In the genomic region with DNA sequence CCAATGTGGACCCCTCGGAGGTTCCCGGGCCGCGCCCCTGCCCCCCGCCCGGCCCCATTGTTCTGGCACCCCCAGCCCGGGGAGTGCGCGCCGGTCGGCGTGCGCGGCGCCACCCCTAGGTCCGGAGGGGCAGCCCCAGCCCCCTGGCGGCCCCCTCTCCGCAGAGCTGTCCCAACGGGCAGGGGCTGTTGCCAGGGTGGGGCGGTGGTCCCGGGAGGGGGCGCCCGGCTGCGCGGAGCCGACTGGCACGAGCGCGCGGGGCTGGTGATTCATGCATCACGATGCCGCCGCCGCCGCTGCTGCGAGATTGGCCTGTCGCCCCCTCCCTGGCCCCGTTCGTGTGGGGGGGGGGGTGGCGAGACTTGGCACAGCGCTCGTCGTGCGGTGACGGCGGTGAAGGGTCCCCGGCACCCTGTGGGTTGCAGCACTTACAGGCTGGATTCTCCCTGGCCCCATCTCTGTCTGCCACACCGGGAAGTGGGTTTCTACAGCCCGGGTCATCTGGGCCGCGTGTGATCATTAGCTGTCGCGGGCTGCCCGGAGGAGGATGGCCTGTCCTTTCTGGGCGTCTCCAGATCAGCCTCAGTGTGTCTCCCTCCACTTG, we compare ENCODE assay signal across 8 cellular contexts. TPM values are rescaled to one million over a fixed set of nuclear protein-coding genes. Genes with fewer than 3 reads are reported as not detected.
DNase-seq lines count a peak whose midpoint lies in the region; ATAC-seq, FAIRE-seq and TF ChIP-seq lines count a peak whose summit lies in the region.

No MANE protein-coding gene starts in this region.

- no peaks in the 10 kb centered on the region for H3K9me1 ChIP-seq in keratinocyte (ENCODE audit: control insufficient read depth, extremely low read depth, insufficient read depth, low read length)

- no peaks in the 10 kb centered on the region for H3K9me3 ChIP-seq in keratinocyte (ENCODE audit: control insufficient read depth, low read depth, low read length)

- no peak overlapping the region for H2AFZ ChIP-seq in keratinocyte (ENCODE audit: control insufficient read depth, low read length)

- peak overlapping the region; percentile 75 for H3K4me2 ChIP-seq in keratinocyte (ENCODE audit: control insufficient read depth, extremely low read depth, insufficient read depth, low read depth, low read length)

- peaks cover 45% of the 10 kb centered on the region for H3K79me2 ChIP-seq in keratinocyte (ENCODE audit: control insufficient read depth, insufficient read depth, low read length)

- DNase-seq in DMS53 (lab: John Stamatoyannopoulos, UW), result peak; percentile 64
- DNase-seq in astrocyte of the hippocampus (ENCODE audit: low read depth, low spot score), result peak; percentile 72
- no peak for DNase-seq in keratinocyte (ENCODE audit: low read depth, low spot score)
- peak; percentile 3 to 32 (median 16) for DNase-seq in stimulated activated CD4-positive, alpha-beta T cell treated with anti-CD3 and anti-CD28 coated beads, TNF-alpha, amount 100 ng/mL, for 1 hour (ENCODE audit: low read depth in 3 of 3, low spot score in 1 of 3)

- H3K27ac ChIP-seq in keratinocyte (ENCODE audit: control insufficient read depth, insufficient read depth, low read length), result peak overlapping the region; percentile 22

- H3K9ac ChIP-seq in keratinocyte (ENCODE audit: control insufficient read depth, extremely low read depth, insufficient read depth, low read length), result peak overlapping the region; percentile 71

- TF ChIP-seq CTCF in keratinocyte (optimal IDR thresholded peaks at IDR 0.05 in 1 of 3, IDR thresholded peaks at IDR 0.05 in 1 of 3, conservative IDR thresholded peaks at IDR 0.05 in 1 of 3; ENCODE audit: extremely low read depth in 1 of 3, insufficient read depth in 2 of 3, low read length in 3 of 3), result no peak

- peak overlapping the region; percentile 58 to 85 (median 75) for H3K4me3 ChIP-seq in keratinocyte (ENCODE audit: control insufficient read depth in 2 of 3, extremely low read depth in 1 of 3, insufficient read depth in 2 of 3, low read depth in 1 of 3, low read length in 3 of 3)

- peaks cover 10 to 11% of the 10 kb centered on the region in 2 experiments for H3K36me3 ChIP-seq in keratinocyte (ENCODE audit: control insufficient read depth in 2 of 2, extremely low read depth in 1 of 2, insufficient read depth in 2 of 2, low read length in 2 of 2)

- peaks cover 16% of the 10 kb centered on the region for H3K4me1 ChIP-seq in keratinocyte (ENCODE audit: control insufficient read depth, extremely low read depth, insufficient read depth, low read length)

- FAIRE-seq in keratinocyte (lab: Jason Lieb, UNC), result no peak

- H3K27me3 ChIP-seq in keratinocyte (ENCODE audit: control insufficient read depth, extremely low read depth, insufficient read depth, low read length), result no peaks in the 10 kb centered on the region

- dilution Hi-C loops in keratinocyte (cut with MboI; ENCODE audit: extremely low pct_ligation_motif_present, low sequenced_read_pairs), result no loop called here

- ATAC-seq in SK-N-SH treated with all-trans-retinoic acid at 6 μM for 48 hours, result peak; percentile 29
- ATAC-seq in HG03039 (IDR thresholded peaks at IDR 0.05; ENCODE audit: unreplicated experiment), result no peak
- ATAC-seq in GM19328 (IDR thresholded peaks at IDR 0.05; ENCODE audit: unreplicated experiment), result no peak
- ATAC-seq in GM21360 (IDR thresholded peaks at IDR 0.05; ENCODE audit: unreplicated experiment), result no peak

- peaks cover 8% of the 10 kb centered on the region for H4K20me1 ChIP-seq in keratinocyte (ENCODE audit: control insufficient read depth, extremely low read depth, insufficient read depth, low read length)

TF ChIP-seq in SK-N-SH treated with all-trans-retinoic acid at 6 μM for 48 hours, 23 proteins besides CTCF, POLR2A, EP300 and RAD21:
- no peak for TF ChIP-seq ISL1 (CRISPR knock-in tag; IDR thresholded peaks at IDR 0.05)
- TF ChIP-seq PATZ1 (CRISPR knock-in tag; IDR thresholded peaks at IDR 0.05; ENCODE audit: borderline replicate concordance), result 0 out of 2 replicates have a peak, but pooled peaks have one; percentile 24
- no peak for TF ChIP-seq ZFP3 (CRISPR knock-in tag; IDR thresholded peaks at IDR 0.05)
- no peak for TF ChIP-seq ARNTL (CRISPR knock-in tag; IDR thresholded peaks at IDR 0.05; ENCODE audit: borderline replicate concordance, low read depth)

RNA-seq across cellular contexts. Expression of gene NCS1, which starts 0.8 kb away (rescaled TPM):
- 49.1 to 67.4 TPM (median 61.6 TPM) in 3 replicates for polyA plus RNA-seq in keratinocyte
- 7.2 TPM for polyA plus RNA-seq in keratinocyte (2011; ENCODE audit: low read depth)
- polyA plus RNA-seq in keratinocyte (2011; cell fraction: cytosol; rRNA removed), result 52.4 and 71.2 TPM in 2 replicates
- 35.4 and 37.0 TPM in 2 replicates for polyA plus RNA-seq in keratinocyte (2011; cell fraction: nucleus; rRNA removed)
- 26.6 and 49.7 TPM in 2 replicates for polyA plus RNA-seq in keratinocyte (2012; ENCODE audit: low replicate concordance)
- polyA minus RNA-seq in keratinocyte, result 45.3 to 74.1 TPM (median 69.9 TPM) in 3 replicates
- 94.6 TPM for polyA minus RNA-seq in keratinocyte (2011; cell fraction: cytosol; rRNA and poly(A)+ RNA removed)
- polyA minus RNA-seq in keratinocyte (2011; cell fraction: nucleus; rRNA and poly(A)+ RNA removed), result 22.4 and 28.3 TPM in 2 replicates
